8 cellular contexts compared by ENCODE assay signal in genomic region chr16:58128721-58129096, GRCh38. TPM values are rescaled to one million over a fixed set of nuclear protein-coding genes. Genes with fewer than 3 reads are reported as not detected.
A peak's percentile ranks its signal among the peaks of the same experiment; 100 is the strongest.
DNase-seq lines count a peak whose midpoint lies in the region; ATAC-seq and TF ChIP-seq lines count a peak whose summit lies in the region.

No MANE protein-coding gene starts in this region.

- H3K27me3 Mint-ChIP-seq in activated CD4-positive, alpha-beta T cell treated with anti-CD3 and anti-CD28 coated beads, Interleukin-2, amount 10 ng/mL, durations not matched to agents 24 days and 14 days = no peaks in the 10 kb centered on the region

- peak overlapping the region; percentile 80 for H3K4me3 Mint-ChIP-seq in activated CD4-positive, alpha-beta T cell treated with anti-CD3 and anti-CD28 coated beads, Interleukin-2, amount 10 ng/mL, durations not matched to agents 24 days and 14 days

- intact Hi-C loops in activated CD4-positive, alpha-beta T cell treated with anti-CD3 and anti-CD28 coated beads, Interleukin-2, amount 10 ng/mL, durations not matched to agents 24 days and 14 days (cut with micrococcal nuclease) = loop anchor here (1.0 to 10.0 kb wide), 7 partner anchors 70 to 606 kb away; partner anchors contain the start of genes CSNK2A2, GINS3, GOT2 and KATNB1
- intact Hi-C loops in ovary (cut with DNase I) = loop anchor here in 2 of 4 donors (5.0 to 10.0 kb wide), 3 partner anchors 101 to 224 kb away; partner anchors contain the start of gene MMP15 (in 1 of the 2)

- no peak for DNase-seq in activated CD4-positive, alpha-beta T cell treated with anti-CD3 and anti-CD28 coated beads, Interleukin-2, amount 10 ng/mL, durations not matched to agents 24 days and 14 days
- DNase-seq in activated CD4-positive, alpha-beta T cell treated with anti-CD3 and anti-CD28 coated beads for 4 hours = no peak
- DNase-seq in fibroblast of pulmonary artery (ENCODE audit: low read depth) (no peak), ovary (peak in 1 of 5 donors; percentile 47), KG1 (lab: John Stamatoyannopoulos, UW) (no peak)

- peaks cover 12% of the 10 kb centered on the region for H3K4me1 ChIP-seq in ovary (ENCODE audit: insufficient read depth)

- TF ChIP-seq CTCF in VCaP (conservative IDR thresholded peaks at IDR 0.05) (no peak), fibroblast of pulmonary artery (IDR thresholded peaks at IDR 0.05; ENCODE audit: low read length, missing control alignments) (no peak), ovary (IDR thresholded peaks at IDR 0.05) (no peak)

- ATAC-seq in HG03039 (IDR thresholded peaks at IDR 0.05; ENCODE audit: unreplicated experiment) (peak; percentile 7), GM18858 (IDR thresholded peaks at IDR 0.05; ENCODE audit: unreplicated experiment) (no peak)

- no peak for TF ChIP-seq POLR2A in ovary (IDR thresholded peaks at IDR 0.05)

- H3K27ac ChIP-seq in VCaP = peak overlapping the region; percentile 79
- H3K27ac ChIP-seq in ovary = peak overlapping the region; percentile 11 to 71

- H3K36me3 ChIP-seq in ovary = no peaks in the 10 kb centered on the region

- H3K27me3 ChIP-seq in ovary = no peaks in the 10 kb centered on the region

- no peaks in the 10 kb centered on the region for H3K9me3 Mint-ChIP-seq in activated CD4-positive, alpha-beta T cell treated with anti-CD3 and anti-CD28 coated beads, Interleukin-2, amount 10 ng/mL, durations not matched to agents 24 days and 14 days

- 1% methylated on average over 19 to 25 of the region's 25 CpGs for WGBS in ovary, 3 donors

- H3K36me3 Mint-ChIP-seq in activated CD4-positive, alpha-beta T cell treated with anti-CD3 and anti-CD28 coated beads, Interleukin-2, amount 10 ng/mL, durations not matched to agents 24 days and 14 days (ENCODE audit: low read depth) = peaks cover 5% of the 10 kb centered on the region

- no peaks in the 10 kb centered on the region for H3K9me3 ChIP-seq in ovary

- no peak for TF ChIP-seq EP300 in ovary (IDR thresholded peaks at IDR 0.05)

- H3K4me1 Mint-ChIP-seq in activated CD4-positive, alpha-beta T cell treated with anti-CD3 and anti-CD28 coated beads, Interleukin-2, amount 10 ng/mL, durations not matched to agents 24 days and 14 days = peaks cover 39% of the 10 kb centered on the region

- H3K4me3 ChIP-seq in fibroblast of pulmonary artery (replicated peaks; ENCODE audit: low read depth, low read length) = peak overlapping the region; percentile 91
- H3K4me3 ChIP-seq in ovary = peak overlapping the region; percentile 77

- H3K27ac Mint-ChIP-seq in activated CD4-positive, alpha-beta T cell treated with anti-CD3 and anti-CD28 coated beads, Interleukin-2, amount 10 ng/mL, durations not matched to agents 24 days and 14 days = peak overlapping the region; percentile 73

RNA-seq across cellular contexts. Expression of gene CFAP20, which starts 0.5 kb away (rescaled TPM):
- total RNA-seq in activated CD4-positive, alpha-beta T cell treated with anti-CD3 and anti-CD28 coated beads, Interleukin-2, amount 10 ng/mL, durations not matched to agents 24 days and 14 days = 62.7 and 63.2 TPM in 2 replicates
- total RNA-seq in ovary = 10 to 100 TPM; 20.5 to 38.9 (median 30.0) TPM
- polyA plus RNA-seq in ovary = 10 to 100 TPM; 39.2 to 44.7 TPM
